In genomic region chr1:215677112-215677511, GRCh38 we compare ENCODE assay signal across 24 cellular contexts.
DNase-seq lines count a peak whose midpoint lies in the region; ATAC-seq and TF ChIP-seq lines count a peak whose summit lies in the region.
"Had no signal": no experiment of that assay in that cellular context is flagged by ENCODE, and none has a peak within 500 bp of the region (broad histone marks: within the 10 kb centered on the region; RNA-seq: fewer than 3 reads in every experiment).

No MANE protein-coding gene starts in this region.

- H3K79me2 ChIP-seq in GM23338 (replicated peaks; ENCODE audit: insufficient read depth): no peaks in the 10 kb centered on the region

- no peak overlapping the region for H3K4me2 ChIP-seq in GM23338
- H3K4me2 ChIP-seq: BLaER1 had no signal

- H3K27ac ChIP-seq in GM23338 (ENCODE audit: low read depth) (no peak overlapping the region), right lobe of liver (no peak overlapping the region)
- H3K27ac ChIP-seq: BLaER1, HL-60, RWPE1, SK-N-MC had no signal

- H3K36me3 ChIP-seq in GM23338 (ENCODE audit: insufficient read depth): no peaks in the 10 kb centered on the region
- H3K36me3 ChIP-seq in right lobe of liver: no peaks in the 10 kb centered on the region
- H3K36me3 ChIP-seq: BLaER1 had no signal

- WGBS in right lobe of liver (ENCODE audit: insufficient coverage, low coverage, low lambda C conversion rate, missing lambda C conversion rate): 35% methylated on average over 4 of the region's 4 CpGs

- H3K4me3 ChIP-seq in GM23338: no peak overlapping the region
- peak overlapping the region in 1 of 3 donors; percentile 20 for H3K4me3 ChIP-seq in right lobe of liver
- H3K4me3 ChIP-seq: BLaER1, SK-N-MC had no signal

- no peak for TF ChIP-seq POLR2A in right lobe of liver (IDR thresholded peaks at IDR 0.05)

- TF ChIP-seq CTCF in GM23338 (conservative IDR thresholded peaks at IDR 0.05; ENCODE audit: low read depth in 2 of 2): peak; percentile 28 to 35; a peak in 3 of 4 replicates
- peak; percentile 18; the same call in 1 of the 2 replicates for TF ChIP-seq CTCF in LNCAP (IDR thresholded peaks at IDR 0.05)
- TF ChIP-seq CTCF in chondrocyte (IDR thresholded peaks at IDR 0.05): peak; percentile 14
- TF ChIP-seq CTCF in right lobe of liver (IDR thresholded peaks at IDR 0.05): peak; percentile 12 to 38 (median 30)
- no peak for TF ChIP-seq CTCF in mesothelial cell of epicardium (IDR thresholded peaks at IDR 0.05; ENCODE audit: unreplicated experiment)

- no peaks in the 10 kb centered on the region for H4K20me1 ChIP-seq in GM23338 (replicated peaks; ENCODE audit: insufficient read depth)
- H4K20me1 ChIP-seq: BLaER1 had no signal

- H3K4me3 Mint-ChIP-seq in GM23338 (no peak overlapping the region), chondrocyte (ENCODE audit: unreplicated experiment) (no peak overlapping the region), mesothelial cell of epicardium (no peak overlapping the region)
- no peak overlapping the region for H3K4me3 Mint-ChIP-seq in stimulated activated naive CD8-positive, alpha-beta T cell treated with anti-CD3 and anti-CD28 coated beads, Interleukin-15, amount 100 ng/mL, for 72 hours
- H3K4me3 Mint-ChIP-seq: CD4-positive, alpha-beta T cell had no signal

- H3F3A ChIP-seq in GM23338 (replicated peaks; ENCODE audit: low read depth): no peaks in the 10 kb centered on the region

- H3K9me2 ChIP-seq in GM23338 (ENCODE audit: insufficient read depth): peaks cover 7% of the 10 kb centered on the region

- H3K4me1 ChIP-seq in GM23338 (ENCODE audit: insufficient read depth): peaks cover 5% of the 10 kb centered on the region
- no peaks in the 10 kb centered on the region for H3K4me1 ChIP-seq in right lobe of liver
- H3K4me1 ChIP-seq: BLaER1 had no signal

- H3K9me3 ChIP-seq in right lobe of liver: no peaks in the 10 kb centered on the region
- H3K9me3 ChIP-seq: BLaER1 had no signal

- no peaks in the 10 kb centered on the region for H3K27me3 Mint-ChIP-seq in GM23338 (ENCODE audit: insufficient read depth, low read depth, poor library complexity)
- peaks cover 5% of the 10 kb centered on the region for H3K27me3 Mint-ChIP-seq in chondrocyte (ENCODE audit: low read depth)
- no peaks in the 10 kb centered on the region for H3K27me3 Mint-ChIP-seq in mesothelial cell of epicardium (ENCODE audit: low read depth)
- H3K27me3 Mint-ChIP-seq in stimulated activated naive CD8-positive, alpha-beta T cell treated with anti-CD3 and anti-CD28 coated beads, Interleukin-15, amount 100 ng/mL, for 72 hours: no peaks in the 10 kb centered on the region
- H3K27me3 Mint-ChIP-seq: CD4-positive, alpha-beta T cell had no signal

- H3K36me3 Mint-ChIP-seq in GM23338 (ENCODE audit: low read depth) (no peaks in the 10 kb centered on the region), chondrocyte (ENCODE audit: low read depth) (peaks cover 2% of the 10 kb centered on the region), mesothelial cell of epicardium (no peaks in the 10 kb centered on the region)

- DNase-seq in GM23338 (ENCODE audit: low spot score) (peak; percentile 12), chondrocyte (ENCODE audit: low spot score) (no peak), right lobe of liver (no peak), mesothelial cell of epicardium (ENCODE audit: low spot score in 2 of 2, unreplicated experiment in 2 of 2) (no peak), D341Med (ENCODE audit: low spot score) (no peak)
- no peak for DNase-seq in stimulated activated naive CD8-positive, alpha-beta T cell treated with anti-CD3 and anti-CD28 coated beads, Interleukin-15, amount 100 ng/mL, for 72 hours
- DNase-seq: ACHN; CD4-positive, alpha-beta T cell; DMS53; GOT3; HCEC 1CT; KBM-7; MM.1S; NCI-H2029; NCI-H446 treated with DMSO at 0.1 percent for 48 hours; NCI-H526 treated with DMSO at 0.1 percent for 48 hours; SIG-M5 had no signal

- intact Hi-C loops in right lobe of liver (cut with DNase I): no loop called here

- ATAC-seq in GM23338 (no peak), right lobe of liver (peak; percentile 67 to 76 (median 72)), GM21529 (IDR thresholded peaks at IDR 0.05; ENCODE audit: unreplicated experiment) (no peak)
- ATAC-seq in stimulated activated naive CD8-positive, alpha-beta T cell treated with anti-CD3 and anti-CD28 coated beads, Interleukin-15, amount 100 ng/mL, for 72 hours: no peak
- ATAC-seq: Panc1 had no signal

- no peak overlapping the region for H2AFZ ChIP-seq in GM23338

- no peaks in the 10 kb centered on the region for H3K27me3 ChIP-seq in GM23338 (ENCODE audit: insufficient read depth)
- H3K27me3 ChIP-seq in right lobe of liver: no peaks in the 10 kb centered on the region
- H3K27me3 ChIP-seq: BLaER1 had no signal

- H3K4me1 Mint-ChIP-seq in GM23338 (peaks cover 6% of the 10 kb centered on the region; the same call in 2 of the 3 replicates), chondrocyte (ENCODE audit: low read depth) (no peaks in the 10 kb centered on the region), mesothelial cell of epicardium (no peaks in the 10 kb centered on the region)
- no peaks in the 10 kb centered on the region for H3K4me1 Mint-ChIP-seq in stimulated activated naive CD8-positive, alpha-beta T cell treated with anti-CD3 and anti-CD28 coated beads, Interleukin-15, amount 100 ng/mL, for 72 hours

- H3K27ac Mint-ChIP-seq in GM23338 (no peak overlapping the region), chondrocyte (ENCODE audit: unreplicated experiment) (no peak overlapping the region), mesothelial cell of epicardium (no peak overlapping the region)
- no peak overlapping the region for H3K27ac Mint-ChIP-seq in stimulated activated naive CD8-positive, alpha-beta T cell treated with anti-CD3 and anti-CD28 coated beads, Interleukin-15, amount 100 ng/mL, for 72 hours
- H3K27ac Mint-ChIP-seq: CD4-positive, alpha-beta T cell had no signal

- no peaks in the 10 kb centered on the region for H3K9me3 Mint-ChIP-seq in GM23338
- no peaks in the 10 kb centered on the region for H3K9me3 Mint-ChIP-seq in chondrocyte (ENCODE audit: low read depth)
- H3K9me3 Mint-ChIP-seq in mesothelial cell of epicardium: no peaks in the 10 kb centered on the region
- no peaks in the 10 kb centered on the region for H3K9me3 Mint-ChIP-seq in stimulated activated naive CD8-positive, alpha-beta T cell treated with anti-CD3 and anti-CD28 coated beads, Interleukin-15, amount 100 ng/mL, for 72 hours
- H3K9me3 Mint-ChIP-seq: CD4-positive, alpha-beta T cell had no signal

TF ChIP-seq in GM23338, 12 proteins besides CTCF, POLR2A, EP300 and RAD21:
- no peak for TF ChIP-seq JUNB (IDR thresholded peaks at IDR 0.05; ENCODE audit: unreplicated experiment)
- no peak for TF ChIP-seq ZNF114 (CRISPR knock-in tag; IDR thresholded peaks at IDR 0.05)
- TF ChIP-seq EZH2phosphoT487 (IDR thresholded peaks at IDR 0.05; ENCODE audit: unreplicated experiment): no peak
- TF ChIP-seq NANOG (IDR thresholded peaks at IDR 0.05; ENCODE audit: borderline replicate concordance): no peak

Comparison
In these comparisons a context has a peak if more than half of its experiments do, and no peak if none do; other contexts are left out.
1. ATAC-seq: peak in right lobe of liver (4 of 4); none in GM23338 (single experiment), GM21529 (single experiment) and stimulated activated naive CD8-positive, alpha-beta T cell treated with anti-CD3 and anti-CD28 coated beads, Interleukin-15, amount 100 ng/mL, for 72 hours (single experiment).